8 cellular contexts compared by ENCODE assay signal in the genomic region with DNA sequence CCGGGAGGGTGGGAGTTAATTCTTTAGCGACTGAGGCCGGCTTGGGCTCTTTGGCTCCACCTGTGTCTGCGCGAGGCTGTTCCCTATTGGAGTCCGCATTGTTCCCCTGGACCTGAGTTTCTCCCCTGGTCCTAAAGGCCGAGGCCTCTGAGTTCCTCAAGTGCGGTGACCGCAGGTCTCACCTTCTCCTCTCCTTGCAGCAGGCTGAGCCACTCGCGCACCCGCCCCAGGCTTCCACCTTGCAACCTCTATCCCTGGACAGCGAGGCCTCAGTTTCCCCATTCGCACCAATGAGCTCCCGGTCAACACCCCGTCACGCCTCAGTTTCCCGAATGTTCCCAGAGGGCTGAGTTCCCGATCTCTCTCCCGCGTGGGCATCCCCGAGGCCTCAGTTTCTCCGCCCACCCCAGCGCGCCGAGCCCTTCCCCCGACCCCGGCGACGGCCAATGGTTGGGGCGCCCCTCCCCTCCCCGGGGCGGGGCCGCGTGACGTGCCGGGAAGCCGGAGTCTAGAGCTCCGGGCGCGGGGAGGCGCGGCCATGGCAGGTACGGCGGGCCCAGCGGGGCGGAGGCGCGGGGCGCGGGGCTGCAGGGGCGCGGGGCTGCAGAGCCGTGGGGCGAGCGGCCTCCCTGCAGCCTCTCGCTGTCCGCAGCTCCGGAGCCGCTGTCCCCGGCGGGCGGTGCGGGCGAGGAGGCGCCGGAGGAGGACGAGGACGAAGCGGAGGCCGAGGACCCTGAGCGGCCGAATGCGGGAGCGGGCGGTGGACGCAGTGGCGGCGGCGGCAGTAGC. TPM values are rescaled to one million over a fixed set of nuclear protein-coding genes. Genes with fewer than 3 reads are reported as not detected.
DNase-seq lines count a peak whose midpoint lies in the region; ATAC-seq and TF ChIP-seq lines count a peak whose summit lies in the region.

A gene with protein sequence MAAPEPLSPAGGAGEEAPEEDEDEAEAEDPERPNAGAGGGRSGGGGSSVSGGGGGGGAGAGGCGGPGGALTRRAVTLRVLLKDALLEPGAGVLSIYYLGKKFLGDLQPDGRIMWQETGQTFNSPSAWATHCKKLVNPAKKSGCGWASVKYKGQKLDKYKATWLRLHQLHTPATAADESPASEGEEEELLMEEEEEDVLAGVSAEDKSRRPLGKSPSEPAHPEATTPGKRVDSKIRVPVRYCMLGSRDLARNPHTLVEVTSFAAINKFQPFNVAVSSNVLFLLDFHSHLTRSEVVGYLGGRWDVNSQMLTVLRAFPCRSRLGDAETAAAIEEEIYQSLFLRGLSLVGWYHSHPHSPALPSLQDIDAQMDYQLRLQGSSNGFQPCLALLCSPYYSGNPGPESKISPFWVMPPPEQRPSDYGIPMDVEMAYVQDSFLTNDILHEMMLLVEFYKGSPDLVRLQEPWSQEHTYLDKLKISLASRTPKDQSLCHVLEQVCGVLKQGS (plus strand): TSS at position 507 of the 789 bp plus-strand sequence. CDS start 32 bp downstream, at position 539.

- TF ChIP-seq CTCF in fibroblast of villous mesenchyme (IDR thresholded peaks at IDR 0.05; ENCODE audit: insufficient read depth, low read depth, low read length) (peak; percentile 13), neural progenitor cell (IDR thresholded peaks at IDR 0.05) (peak; percentile 45)

- peak within 1 kb of the TSS; percentile 97 for H3K27ac Mint-ChIP-seq in neural progenitor cell

- H3K9me3 Mint-ChIP-seq in neural progenitor cell, result no peaks in the 10 kb centered on the region

- H3K9me3 ChIP-seq in KOPT-K1 (ENCODE audit: insufficient read depth, low read length, poor library complexity, severe bottlenecking) (no peaks in the 10 kb centered on the region), neural progenitor cell (ENCODE audit: low read depth) (no peaks in the 10 kb centered on the region)

- H3K36me3 ChIP-seq in KOPT-K1 (ENCODE audit: insufficient read depth, low read length), result peaks cover 12% of the 10 kb centered on the region; the same call in 1 of the 2 replicates
- no peaks in the 10 kb centered on the region for H3K36me3 ChIP-seq in neural progenitor cell

- H3K27ac ChIP-seq in KOPT-K1 (ENCODE audit: low read depth, low read length, poor library complexity, severe bottlenecking) (peak within 1 kb of the TSS; percentile 75), neural progenitor cell (peak within 1 kb of the TSS; percentile 91)

- H3K36me3 Mint-ChIP-seq in neural progenitor cell, result peaks cover 11% of the 10 kb centered on the region

- peaks cover 28% of the 10 kb centered on the region for H3F3A ChIP-seq in neural progenitor cell (ENCODE audit: low read depth)

- H3K4me1 ChIP-seq in neural progenitor cell, result peaks cover 17% of the 10 kb centered on the region

- peaks cover 14% of the 10 kb centered on the region for H3K79me2 ChIP-seq in neural progenitor cell (ENCODE audit: low read depth)

- peak; percentile 60 for ATAC-seq in GM21723 (IDR thresholded peaks at IDR 0.05; ENCODE audit: unreplicated experiment)

- DNase-seq in DMS79 treated with DMSO at 0.1 percent for 48 hours (lab: John Stamatoyannopoulos, UW) (peak; percentile 68), SHP77 (lab: John Stamatoyannopoulos, UW) (peak; percentile 72 to 88), fibroblast of villous mesenchyme (ENCODE audit: low read depth) (peak; percentile 79), neural progenitor cell (ENCODE audit: low spot score) (peak; percentile 96), stromal cell of bone marrow (ENCODE audit: low read depth) (peak; percentile 74)
- DNase-seq in activated effector memory CD4-positive, alpha-beta T cell treated with anti-CD3 and anti-CD28 coated beads, Interleukin-2, amount 50 U/mL, for 16 hours, result peak; percentile 98

- peaks cover 13% of the 10 kb centered on the region for H3K27me3 Mint-ChIP-seq in neural progenitor cell (ENCODE audit: insufficient read depth, low read depth)

- H3K27me3 ChIP-seq in neural progenitor cell, result no peaks in the 10 kb centered on the region

- H3K4me3 Mint-ChIP-seq in neural progenitor cell, result peak within 1 kb of the TSS; percentile 92

- peak within 1 kb of the TSS; percentile 84 for H3K9ac ChIP-seq in neural progenitor cell

- H3K4me3 ChIP-seq in fibroblast of villous mesenchyme (ENCODE audit: low read depth, low read length), result peak within 1 kb of the TSS; percentile 71
- peak within 1 kb of the TSS; percentile 61 for H3K4me3 ChIP-seq in neural progenitor cell

- H3K4me1 Mint-ChIP-seq in neural progenitor cell, result peaks cover 19% of the 10 kb centered on the region

- H2AFZ ChIP-seq in neural progenitor cell (replicated peaks), result peak within 1 kb of the TSS; percentile 40

- H4K20me1 ChIP-seq in neural progenitor cell (ENCODE audit: low read depth), result peaks cover 12% of the 10 kb centered on the region

- peak within 1 kb of the TSS; percentile 84 for H3K4me2 ChIP-seq in neural progenitor cell

RNA-seq across cellular contexts. Expression of the gene that starts here (rescaled TPM):
- total RNA-seq in fibroblast of villous mesenchyme (4.3 and 8.1 TPM in 2 replicates), neural progenitor cell (ENCODE audit: low replicate concordance) (10.6 and 30.4 TPM in 2 replicates)

Comparison
In these comparisons a context has a peak if more than half of its experiments do, and no peak if none do; other contexts are left out.
1. Peak in every context shown above with its lines: DNase-seq, ATAC-seq, H3K4me3 ChIP-seq and H3K27ac ChIP-seq.